1 cellular context compared by ENCODE assay signal in genomic region chr2:36388472-36388871, GRCh38.
TF ChIP-seq lines count a peak whose summit lies in the region.

No MANE protein-coding gene starts in this region.

TF ChIP-seq in IMR-90, 13 proteins besides CTCF, POLR2A, EP300 and RAD21:
- TF ChIP-seq ELK1 (IDR thresholded peaks at IDR 0.05; ENCODE audit: borderline replicate concordance, low read depth, low read length) (no peak), RFX5 (IDR thresholded peaks at IDR 0.05; ENCODE audit: low read depth, low read length) (no peak), RCOR1 (IDR thresholded peaks at IDR 0.05; ENCODE audit: insufficient replicate concordance, low read length) (no peak), NFE2L2 (IDR thresholded peaks at IDR 0.05; ENCODE audit: low read depth, low read length) (no peak), CHD1 (IDR thresholded peaks at IDR 0.05; ENCODE audit: low read depth, low read length) (no peak), CEBPB (IDR thresholded peaks at IDR 0.05; ENCODE audit: low read depth, low read length) (no peak), MAFK (IDR thresholded peaks at IDR 0.05; ENCODE audit: low read depth, low read length) (no peak), MXI1 (IDR thresholded peaks at IDR 0.05; ENCODE audit: borderline replicate concordance, low read depth, low read length) (no peak), SMC3 (IDR thresholded peaks at IDR 0.05; ENCODE audit: low read depth, low read length) (no peak), MAZ (IDR thresholded peaks at IDR 0.05; ENCODE audit: borderline replicate concordance, low read depth, low read length) (no peak), FOS (IDR thresholded peaks at IDR 0.05; ENCODE audit: low read depth, low read length) (no peak), USF2 (IDR thresholded peaks at IDR 0.05; ENCODE audit: low read depth, low read length) (no peak), BHLHE40 (IDR thresholded peaks at IDR 0.05; ENCODE audit: low read depth, low read length) (no peak)
